ENCODE assay signal across 13 cellular contexts in genomic region chr11:45807792-45808238, GRCh38. TPM values are rescaled to one million over a fixed set of nuclear protein-coding genes. Genes with fewer than 3 reads are reported as not detected.
DNase-seq lines count a peak whose midpoint lies in the region; ATAC-seq, FAIRE-seq and TF ChIP-seq lines count a peak whose summit lies in the region.
"Had no signal": no experiment of that assay in that cellular context is flagged by ENCODE, and none has a peak within 500 bp of the region (broad histone marks: within the 10 kb centered on the region; RNA-seq: fewer than 3 reads in every experiment).

No MANE protein-coding gene starts in this region.

- ATAC-seq in activated T-cell treated with anti-CD3 and anti-CD28 coated beads, Interleukin-2, amount 50 U/mL, for 4 hours, result no peak
- no peak for ATAC-seq in stimulated activated naive B cell treated with anti-CD40 and anti-IgM and Interleukin-4, amounts not matched to agents 10 μg/mL and 1 μg/mL and 100 μg/mL, for 72 hours (replicated peaks)
- ATAC-seq in GM21825 (IDR thresholded peaks at IDR 0.05; ENCODE audit: unreplicated experiment) (no peak), GM21619 (IDR thresholded peaks at IDR 0.05; ENCODE audit: unreplicated experiment) (no peak)
- ATAC-seq: heart right ventricle had no signal

- H3K27me3 Mint-ChIP-seq in activated T-cell treated with anti-CD3 and anti-CD28 coated beads, Interleukin-2, amount 50 U/mL, for 4 hours (ENCODE audit: low read depth), result no peaks in the 10 kb centered on the region
- no peaks in the 10 kb centered on the region for H3K27me3 Mint-ChIP-seq in activated naive CD8-positive, alpha-beta T cell
- no peaks in the 10 kb centered on the region for H3K27me3 Mint-ChIP-seq in stimulated activated naive B cell treated with anti-CD40 and anti-IgM and Interleukin-4, amounts not matched to agents 10 μg/mL and 1 μg/mL and 100 μg/mL, for 72 hours

- H3K27ac Mint-ChIP-seq in activated naive CD8-positive, alpha-beta T cell, result no peak overlapping the region
- H3K27ac Mint-ChIP-seq in stimulated activated naive B cell treated with anti-CD40 and anti-IgM and Interleukin-4, amounts not matched to agents 10 μg/mL and 1 μg/mL and 100 μg/mL, for 72 hours, result no peak overlapping the region

- peaks cover 24% of the 10 kb centered on the region for H3K4me1 ChIP-seq in keratinocyte (ENCODE audit: control insufficient read depth, extremely low read depth, insufficient read depth, low read length)
- H3K4me1 ChIP-seq: BE2C had no signal

- H3K36me3 Mint-ChIP-seq in activated T-cell treated with anti-CD3 and anti-CD28 coated beads, Interleukin-2, amount 50 U/mL, for 4 hours (ENCODE audit: insufficient read depth), result peaks cover 2% of the 10 kb centered on the region
- H3K36me3 Mint-ChIP-seq in activated naive CD8-positive, alpha-beta T cell, result no peaks in the 10 kb centered on the region
- H3K36me3 Mint-ChIP-seq in stimulated activated naive B cell treated with anti-CD40 and anti-IgM and Interleukin-4, amounts not matched to agents 10 μg/mL and 1 μg/mL and 100 μg/mL, for 72 hours, result peaks cover 36 to 42% of the 10 kb centered on the region in 2 donors

- H3K9me3 ChIP-seq in keratinocyte (ENCODE audit: control insufficient read depth, low read depth, low read length), result no peaks in the 10 kb centered on the region
- H3K9me3 ChIP-seq: BE2C, heart right ventricle had no signal

- H3K27me3 ChIP-seq in keratinocyte (ENCODE audit: control insufficient read depth, extremely low read depth, insufficient read depth, low read length), result no peaks in the 10 kb centered on the region
- H3K27me3 ChIP-seq: BE2C, heart right ventricle had no signal

- H3K9me3 Mint-ChIP-seq in activated T-cell treated with anti-CD3 and anti-CD28 coated beads, Interleukin-2, amount 50 U/mL, for 4 hours, result no peaks in the 10 kb centered on the region
- H3K9me3 Mint-ChIP-seq in activated naive CD8-positive, alpha-beta T cell (ENCODE audit: low read depth), result no peaks in the 10 kb centered on the region
- no peaks in the 10 kb centered on the region for H3K9me3 Mint-ChIP-seq in stimulated activated naive B cell treated with anti-CD40 and anti-IgM and Interleukin-4, amounts not matched to agents 10 μg/mL and 1 μg/mL and 100 μg/mL, for 72 hours

- peaks cover 42% of the 10 kb centered on the region for H3K4me1 Mint-ChIP-seq in activated T-cell treated with anti-CD3 and anti-CD28 coated beads, Interleukin-2, amount 50 U/mL, for 4 hours (ENCODE audit: low read depth)
- H3K4me1 Mint-ChIP-seq in activated naive CD8-positive, alpha-beta T cell (ENCODE audit: low read depth), result peaks cover 43% of the 10 kb centered on the region
- H3K4me1 Mint-ChIP-seq in stimulated activated naive B cell treated with anti-CD40 and anti-IgM and Interleukin-4, amounts not matched to agents 10 μg/mL and 1 μg/mL and 100 μg/mL, for 72 hours, result peaks cover 29 to 70% of the 10 kb centered on the region in 2 donors

- H3K79me2 ChIP-seq in keratinocyte (ENCODE audit: control insufficient read depth, insufficient read depth, low read length), result peaks cover 27% of the 10 kb centered on the region

- dilution Hi-C loops in keratinocyte (cut with MboI; ENCODE audit: extremely low pct_ligation_motif_present, low sequenced_read_pairs), result no loop called here

- H3K27ac ChIP-seq in keratinocyte (ENCODE audit: control insufficient read depth, insufficient read depth, low read length), result no peak overlapping the region
- H3K27ac ChIP-seq: heart right ventricle had no signal

- H3K9me1 ChIP-seq in keratinocyte (ENCODE audit: control insufficient read depth, extremely low read depth, insufficient read depth, low read length), result peaks cover 2% of the 10 kb centered on the region

- no peak for TF ChIP-seq CTCF in keratinocyte (optimal IDR thresholded peaks at IDR 0.05 in 1 of 3, IDR thresholded peaks at IDR 0.05 in 1 of 3, conservative IDR thresholded peaks at IDR 0.05 in 1 of 3; ENCODE audit: extremely low read depth in 1 of 3, insufficient read depth in 2 of 3, low read length in 3 of 3)

- no peak overlapping the region for H3K9ac ChIP-seq in keratinocyte (ENCODE audit: control insufficient read depth, extremely low read depth, insufficient read depth, low read length)

- peaks cover 17 to 18% of the 10 kb centered on the region in 2 experiments for H3K36me3 ChIP-seq in keratinocyte (ENCODE audit: control insufficient read depth in 2 of 2, extremely low read depth in 1 of 2, insufficient read depth in 2 of 2, low read length in 2 of 2)
- H3K36me3 ChIP-seq: BE2C had no signal

- no peak overlapping the region for H2AFZ ChIP-seq in keratinocyte (ENCODE audit: control insufficient read depth, low read length)

- H3K4me3 Mint-ChIP-seq in activated T-cell treated with anti-CD3 and anti-CD28 coated beads, Interleukin-2, amount 50 U/mL, for 4 hours, result peak overlapping the region; percentile 93
- peak overlapping the region; percentile 95 for H3K4me3 Mint-ChIP-seq in activated naive CD8-positive, alpha-beta T cell
- peak overlapping the region; percentile 67 to 78 for H3K4me3 Mint-ChIP-seq in stimulated activated naive B cell treated with anti-CD40 and anti-IgM and Interleukin-4, amounts not matched to agents 10 μg/mL and 1 μg/mL and 100 μg/mL, for 72 hours

- FAIRE-seq in keratinocyte (lab: Jason Lieb, UNC), result no peak

- peak overlapping the region in 1 of 3 experiments; percentile 20 for H3K4me3 ChIP-seq in keratinocyte (ENCODE audit: control insufficient read depth in 2 of 3, extremely low read depth in 1 of 3, insufficient read depth in 2 of 3, low read depth in 1 of 3, low read length in 3 of 3)

- no peak for DNase-seq in activated T-cell treated with anti-CD3 and anti-CD28 coated beads, Interleukin-2, amount 50 U/mL, for 4 hours
- no peak for DNase-seq in activated T-cell treated with anti-CD3 and anti-CD28 coated beads, Interleukin-2, amount 50 U/mL, for 1 hour
- DNase-seq in keratinocyte (ENCODE audit: low read depth, low spot score) (no peak), ecto neural progenitor cell (ENCODE audit: low spot score) (no peak)
- no peak for DNase-seq in stimulated activated naive B cell treated with anti-CD40 and anti-IgM and Interleukin-4, amounts not matched to agents 10 μg/mL and 1 μg/mL and 100 μg/mL, for 72 hours
- DNase-seq: BE2C, caudate nucleus, heart right ventricle, NCI-H2171, SHP77 had no signal

- H3K4me2 ChIP-seq in keratinocyte (ENCODE audit: control insufficient read depth, extremely low read depth, insufficient read depth, low read depth, low read length), result peak overlapping the region; percentile 98

- H4K20me1 ChIP-seq in keratinocyte (ENCODE audit: control insufficient read depth, extremely low read depth, insufficient read depth, low read length), result peaks cover 4% of the 10 kb centered on the region

RNA-seq across cellular contexts. Expression of gene SLC35C1, which starts 2.9 kb away (rescaled TPM):
- 10 to 100 TPM; 14.7 to 17.5 (median 15.8) TPM for total RNA-seq in activated T-cell treated with anti-CD3 and anti-CD28 coated beads, Interleukin-2, amount 50 U/mL, for 4 hours
- 4.9 to 8.4 TPM (median 6.2 TPM) in 3 replicates for polyA plus RNA-seq in keratinocyte
- 2.2 TPM for polyA plus RNA-seq in keratinocyte (2011; ENCODE audit: low read depth)
- polyA plus RNA-seq in keratinocyte (2011; cell fraction: cytosol; rRNA removed), result 6.2 and 12.6 TPM in 2 replicates
- 11.4 and 15.7 TPM in 2 replicates for polyA plus RNA-seq in keratinocyte (2011; cell fraction: nucleus; rRNA removed)
- 7.6 and 18.7 TPM in 2 replicates for polyA plus RNA-seq in keratinocyte (2012; ENCODE audit: low replicate concordance)
- 5.3 to 23.3 TPM (median 9.3 TPM) in 3 replicates for polyA minus RNA-seq in keratinocyte
- polyA minus RNA-seq in keratinocyte (2011; cell fraction: cytosol; rRNA and poly(A)+ RNA removed), result 26.9 TPM
- polyA minus RNA-seq in keratinocyte (2011; cell fraction: nucleus; rRNA and poly(A)+ RNA removed), result 17.1 and 20.6 TPM in 2 replicates

RNA-seq across cellular contexts. Expression of gene CRY2, which starts 39.5 kb away (rescaled TPM):
- 10 to 100 TPM; 19.7 to 21.9 (median 19.9) TPM for total RNA-seq in activated T-cell treated with anti-CD3 and anti-CD28 coated beads, Interleukin-2, amount 50 U/mL, for 4 hours
- polyA plus RNA-seq in keratinocyte, result 7.2 to 8.9 TPM (median 7.9 TPM) in 3 replicates
- 9.4 TPM for polyA plus RNA-seq in keratinocyte (2011; ENCODE audit: low read depth)
- 3.9 and 4.9 TPM in 2 replicates for polyA plus RNA-seq in keratinocyte (2011; cell fraction: cytosol; rRNA removed)
- polyA plus RNA-seq in keratinocyte (2011; cell fraction: nucleus; rRNA removed), result 20.2 and 24.0 TPM in 2 replicates
- polyA plus RNA-seq in keratinocyte (2012; ENCODE audit: low replicate concordance), result 5.7 and 8.1 TPM in 2 replicates
- polyA minus RNA-seq in keratinocyte, result 16.9 to 18.6 TPM (median 17.4 TPM) in 3 replicates
- 8.4 TPM for polyA minus RNA-seq in keratinocyte (2011; cell fraction: cytosol; rRNA and poly(A)+ RNA removed)
- polyA minus RNA-seq in keratinocyte (2011; cell fraction: nucleus; rRNA and poly(A)+ RNA removed), result 9.6 and 16.1 TPM in 2 replicates
